Comparison of ENCODE assay signal across 8 cellular contexts in genomic region chr5:1009359-1010180, GRCh38. TPM values are rescaled to one million over a fixed set of nuclear protein-coding genes. Genes with fewer than 3 reads are reported as not detected.
DNase-seq lines count a peak whose midpoint lies in the region; ATAC-seq and TF ChIP-seq lines count a peak whose summit lies in the region.

No MANE protein-coding gene starts in this region.

- peak overlapping the region; percentile 46 for H3K4me2 ChIP-seq in trophoblast cell (ENCODE audit: low read length)

- no peak overlapping the region for H4K8ac ChIP-seq in trophoblast cell (ENCODE audit: low read depth, low read length)

- H3K23ac ChIP-seq in trophoblast cell (ENCODE audit: low read length) = no peak overlapping the region

- no peak overlapping the region for H3K18ac ChIP-seq in trophoblast cell (ENCODE audit: low read length)

- H2BK12ac ChIP-seq in trophoblast cell (ENCODE audit: low read length) = no peak overlapping the region

- no peaks in the 10 kb centered on the region for H3K79me1 ChIP-seq in trophoblast cell (ENCODE audit: low read length)

- no peak overlapping the region for H4K91ac ChIP-seq in trophoblast cell (ENCODE audit: low read depth, low read length)

- intact Hi-C loops in heart left ventricle (cut with DNase I) = loop anchor here in 6 of 10 donors (5.0 to 10.0 kb wide), 4 partner anchors 85 to 135 kb away; no protein-coding TSS in a partner anchor

- H4K12ac ChIP-seq in trophoblast cell (ENCODE audit: low read depth, low read length) = no peak overlapping the region

- H3K4ac ChIP-seq in trophoblast cell (ENCODE audit: low read depth, low read length) = no peak overlapping the region

- H2BK120ac ChIP-seq in trophoblast cell (ENCODE audit: insufficient read depth, low read length, poor library complexity) = no peak overlapping the region

- H2AFZ ChIP-seq in trophoblast cell (ENCODE audit: insufficient read depth, low read length, poor library complexity) = no peak overlapping the region

- no peak for DNase-seq in RWPE1 (ENCODE audit: low spot score)
- DNase-seq in heart left ventricle = peak in 4 of 5 donors; percentile 18 to 61 (median 27)
- DNase-seq in trophoblast cell = no peak
- DNase-seq in substantia nigra (lab: John Stamatoyannopoulos, UW) = no peak
- DNase-seq in GM03348 (ENCODE audit: low spot score) = no peak
- DNase-seq in activated CD4-positive, alpha-beta T cell treated with anti-CD3 and anti-CD28 coated beads, Interleukin-2, amount 50 U/mL, for 1 hour = no peak
- no peak for DNase-seq in NCI-H524 treated with DMSO at 0.1 percent for 48 hours (lab: John Stamatoyannopoulos, UW)

- H2BK5ac ChIP-seq in trophoblast cell (ENCODE audit: low read depth, low read length, poor library complexity) = no peak overlapping the region

- H3K9ac ChIP-seq in ES-I3 (ENCODE audit: low read depth, low read length) (peak overlapping the region; percentile 55; the same call in 1 of the 2 replicates), trophoblast cell (ENCODE audit: low read length) (no peak overlapping the region)

- H2AK5ac ChIP-seq in trophoblast cell (ENCODE audit: low read length) = no peak overlapping the region

- H3K27ac ChIP-seq in RWPE1 (peak overlapping the region; percentile 49), heart left ventricle (no peak overlapping the region), trophoblast cell (ENCODE audit: low read depth, low read length) (no peak overlapping the region), substantia nigra (ENCODE audit: low read depth, low read length, poor library complexity, severe bottlenecking) (no peak overlapping the region)

- H3K14ac ChIP-seq in trophoblast cell (ENCODE audit: low read length) = no peak overlapping the region

- no peaks in the 10 kb centered on the region for H3K79me2 ChIP-seq in trophoblast cell (ENCODE audit: control insufficient read depth, insufficient read depth, low read length, poor library complexity)

- POLR2A ChIA-PET in RWPE1 (lab: Yijun Ruan, JAX; ENCODE audit: low non-redundant PET) = interaction anchor here (1.1 kb wide), 1 partner anchor 45 kb away, joined by 3 read pairs; no protein-coding TSS in a partner anchor

- H3K36me3 ChIP-seq in ES-I3 (ENCODE audit: insufficient read depth, low read length) = no peaks in the 10 kb centered on the region
- no peaks in the 10 kb centered on the region for H3K36me3 ChIP-seq in heart left ventricle
- H3K36me3 ChIP-seq in trophoblast cell (ENCODE audit: control insufficient read depth in 1 of 2, insufficient read depth in 2 of 2, low read length in 2 of 2) = no peaks in the 10 kb centered on the region

- no peak for TF ChIP-seq CTCF in RWPE1 (conservative IDR thresholded peaks at IDR 0.05; ENCODE audit: low read depth)
- no peak for TF ChIP-seq CTCF in heart left ventricle (IDR thresholded peaks at IDR 0.05)

- no peak for ATAC-seq in heart left ventricle

- H3K4me3 ChIP-seq in heart left ventricle (peak overlapping the region; percentile 42 to 68 (median 57)), trophoblast cell (ENCODE audit: low read depth, low read length) (no peak overlapping the region)

- H3K9me3 ChIP-seq in ES-I3 (ENCODE audit: control insufficient read depth, insufficient read depth, low read length) (no peaks in the 10 kb centered on the region), heart left ventricle (no peaks in the 10 kb centered on the region), trophoblast cell (ENCODE audit: insufficient read depth, low read depth, low read length) (no peaks in the 10 kb centered on the region)

- TF ChIP-seq POLR2A in heart left ventricle (IDR thresholded peaks at IDR 0.05) = no peak

- CTCF ChIA-PET in RWPE1 (lab: Yijun Ruan, JAX) = interaction anchor here (0.5 to 2.2 kb wide), 7 partner anchors 10 to 508 kb away, joined by 3 to 9 read pairs (median 4); no protein-coding TSS in a partner anchor

- 11 to 45% (median 18%) methylated on average over 14 to 70 of the region's 70 CpGs for WGBS in heart left ventricle, 4 donors
- no CpG with 5 or more reads among the region's 70 CpGs for WGBS in trophoblast cell (ENCODE audit: extremely low coverage, insufficient coverage, insufficient read length)

- H3K27me3 ChIP-seq in heart left ventricle (peaks cover 6 to 54% (median 11%) of the 10 kb centered on the region in 9 donors), trophoblast cell (ENCODE audit: insufficient read depth, low read length) (peaks cover 31% of the 10 kb centered on the region)

- H3K4me1 ChIP-seq in ES-I3 (ENCODE audit: insufficient read depth, low read length) (peaks cover 7% of the 10 kb centered on the region; the same call in 1 of the 2 replicates), heart left ventricle (peaks cover 0 to 42% (median 22%) of the 10 kb centered on the region in 12 donors), trophoblast cell (ENCODE audit: control insufficient read depth in 1 of 2, insufficient read depth in 2 of 2, low read length in 2 of 2) (peaks cover 2 to 11% of the 10 kb centered on the region in 2 experiments)

RNA-seq across cellular contexts. Expression of gene NKD2, which starts 1.0 kb away (rescaled TPM):
- total RNA-seq in heart left ventricle = 1 to 10 TPM in 6 of 9 donors, under 1 TPM in 3; 0.56 to 3.9 (median 1.6) TPM
- polyA plus RNA-seq in heart left ventricle = 1 to 10 TPM; 2.6 to 6.6 TPM
- polyA plus RNA-seq in trophoblast cell (2013) = 6.0 and 6.6 TPM in 2 replicates

Comparison
In these comparisons a context has a peak if more than half of its experiments do, and no peak if none do; other contexts are left out.
1. DNase-seq: peak in heart left ventricle (4 of 5); none in RWPE1 (single experiment), trophoblast cell (0 of 2), substantia nigra (0 of 49), GM03348 (single experiment), activated CD4-positive, alpha-beta T cell treated with anti-CD3 and anti-CD28 coated beads, Interleukin-2, amount 50 U/mL, for 1 hour (single experiment) and NCI-H524 treated with DMSO at 0.1 percent for 48 hours (single experiment).